ENCODE assay signal across 14 cellular contexts in the genomic region with DNA sequence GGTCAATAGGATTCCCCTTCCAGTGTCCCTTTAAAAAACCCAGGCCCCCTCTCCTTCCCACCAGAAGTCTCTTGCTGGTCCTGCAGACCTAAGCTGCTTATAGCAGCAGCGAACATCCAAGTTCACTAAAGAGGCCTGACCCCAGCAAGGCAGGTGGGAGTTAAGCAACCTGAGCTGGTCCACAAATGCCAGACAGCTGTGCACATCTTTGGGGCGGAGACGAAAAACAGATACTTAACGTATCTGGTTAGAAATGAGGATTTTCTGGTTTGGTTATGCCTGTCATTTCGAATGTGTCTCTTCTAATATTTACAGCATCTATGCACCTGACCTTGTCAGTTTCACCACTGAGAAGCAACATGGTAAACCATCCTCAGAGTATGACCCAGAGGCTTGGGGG.
DNase-seq lines count a peak whose midpoint lies in the region; FAIRE-seq and TF ChIP-seq lines count a peak whose summit lies in the region.
"Had no signal": no experiment of that assay in that cellular context is flagged by ENCODE, and none has a peak within 500 bp of the region (broad histone marks: within the 10 kb centered on the region; RNA-seq: fewer than 3 reads in every experiment).

No MANE protein-coding gene starts in this region.

- WGBS in esophagus squamous epithelium, 2 donors = 64 to 86% methylated on average over 5 of the region's 5 CpGs

- no peak for TF ChIP-seq POLR2A in esophagus squamous epithelium (IDR thresholded peaks at IDR 0.05)
- TF ChIP-seq POLR2A in erythroblast (IDR thresholded peaks at IDR 0.05; ENCODE audit: low read length) = no peak

- no peaks in the 10 kb centered on the region for H3K4me1 ChIP-seq in esophagus squamous epithelium
- H3K4me1 ChIP-seq: HAP-1 had no signal

- DNase-seq in HTR-8/SVneo (ENCODE audit: insufficient read length, low spot score) (no peak), NCI-H2171 (lab: John Stamatoyannopoulos, UW) (peak; percentile 60), NCI-H82 (lab: John Stamatoyannopoulos, UW) (peak; percentile 88), left kidney (ENCODE audit: low read depth, low spot score) (peak; percentile 82), esophagus squamous epithelium (lab: John Stamatoyannopoulos, UW) (no peak), urothelium cell line (ENCODE audit: low spot score) (no peak), erythroblast (lab: John Stamatoyannopoulos, UW) (no peak)
- DNase-seq: C1 segment of cervical spinal cord; Calu3; CD4-positive, alpha-beta T cell; DMS 273 treated with DMSO at 0.1 percent for 48 hours had no signal

- no peaks in the 10 kb centered on the region for H3K36me3 ChIP-seq in esophagus squamous epithelium
- H3K36me3 ChIP-seq: HAP-1 had no signal

- intact Hi-C loops in esophagus squamous epithelium (cut with DNase I) = no loop called here

- peaks cover 0 to 55% (median 0%) of the 10 kb centered on the region in 4 donors for H3K27me3 ChIP-seq in esophagus squamous epithelium

- peak; percentile 77 for FAIRE-seq in HTR-8/SVneo (lab: Jason Lieb, UNC)
- no peak for FAIRE-seq in urothelium cell line (lab: Jason Lieb, UNC)
- FAIRE-seq: A204.1, H1 had no signal

- no peak overlapping the region for H3K27ac ChIP-seq in esophagus squamous epithelium

- no peak for TF ChIP-seq CTCF in esophagus squamous epithelium (IDR thresholded peaks at IDR 0.05)

- H3K9me3 ChIP-seq in esophagus squamous epithelium = no peaks in the 10 kb centered on the region
- H3K9me3 ChIP-seq: HAP-1 had no signal

- H3K4me3 ChIP-seq in esophagus squamous epithelium = no peak overlapping the region
- H3K4me3 ChIP-seq: HAP-1 had no signal

Comparison
In these comparisons a context has a peak if more than half of its experiments do, and no peak if none do; other contexts are left out.
1. DNase-seq: peak in NCI-H2171 (single experiment), NCI-H82 (single experiment) and left kidney (single experiment); none in HTR-8/SVneo (single experiment), esophagus squamous epithelium (single experiment), urothelium cell line (single experiment) and erythroblast (0 of 2).